Comparison of ENCODE assay signal across 10 cellular contexts in genomic region chr5:135391123-135391868, GRCh38. TPM values are rescaled to one million over a fixed set of nuclear protein-coding genes. Genes with fewer than 3 reads are reported as not detected.
DNase-seq lines count a peak whose midpoint lies in the region; ATAC-seq and TF ChIP-seq lines count a peak whose summit lies in the region.
"Had no signal": no experiment of that assay in that cellular context is flagged by ENCODE, and none has a peak within 500 bp of the region (broad histone marks: within the 10 kb centered on the region; RNA-seq: fewer than 3 reads in every experiment).

No MANE protein-coding gene starts in this region.

- no peak for TF ChIP-seq POLR2A in Peyer's patch (IDR thresholded peaks at IDR 0.05)

- H3K9me3 Mint-ChIP-seq in progenitor cell of endocrine pancreas (ENCODE audit: low read depth), result no peaks in the 10 kb centered on the region

- no peaks in the 10 kb centered on the region for H3K27me3 Mint-ChIP-seq in progenitor cell of endocrine pancreas

- peaks cover 47% of the 10 kb centered on the region for H3K4me1 Mint-ChIP-seq in progenitor cell of endocrine pancreas (ENCODE audit: low read depth)

- peaks cover 99% of the 10 kb centered on the region for H3K36me3 ChIP-seq in DND-41 (ENCODE audit: insufficient read depth, low read length)
- peaks cover 0 to 20% (median 0%) of the 10 kb centered on the region in 3 donors for H3K36me3 ChIP-seq in Peyer's patch

- H3K4me3 Mint-ChIP-seq in progenitor cell of endocrine pancreas (ENCODE audit: low read depth), result no peak overlapping the region

- H3K4me3 ChIP-seq in DND-41 (ENCODE audit: low read depth in 1 of 2, low read length in 2 of 2), result no peak overlapping the region
- no peak overlapping the region for H3K4me3 ChIP-seq in Peyer's patch
- H3K4me3 ChIP-seq in fibroblast of mammary gland (ENCODE audit: control insufficient read depth, low read depth, low read length), result no peak overlapping the region
- H3K4me3 ChIP-seq: K562 had no signal

- peak overlapping the region; percentile 18; the same call in 1 of the 2 replicates for H3K4me2 ChIP-seq in DND-41 (ENCODE audit: insufficient read depth, low read length)

- ATAC-seq in DND-41 (ENCODE audit: insufficient read depth, low read depth) (no peak), HG02678 (IDR thresholded peaks at IDR 0.05; ENCODE audit: unreplicated experiment) (no peak), HG03280 (IDR thresholded peaks at IDR 0.05; ENCODE audit: unreplicated experiment) (no peak)
- ATAC-seq: K562 had no signal

- H3K27ac ChIP-seq in DND-41 (ENCODE audit: low read length) (peak overlapping the region; percentile 39; the same call in 1 of the 2 replicates), Peyer's patch (peak overlapping the region in 3 of 4 donors; percentile 23 to 79 (median 71))

- DNase-seq in DND-41 (no peak), Peyer's patch (no peak), fibroblast of mammary gland (ENCODE audit: low read depth) (peak; percentile 86), progenitor cell of endocrine pancreas (ENCODE audit: low spot score, unreplicated experiment) (no peak), activated gamma-delta T cell treated with Interleukin-2 at 50 U/mL for 16 hours (no peak)
- DNase-seq in activated CD4-positive, alpha-beta T cell treated with anti-CD3 and anti-CD28 coated beads, Interleukin-2, amount 50 U/mL, for 1 hour, result no peak
- DNase-seq: activated T-cell treated with anti-CD3 and anti-CD28 coated beads, Interleukin-2, amount 50 U/mL, for 1 hour had no signal

- H3K4me1 ChIP-seq in DND-41 (ENCODE audit: insufficient read depth, low read length), result peaks cover 83% of the 10 kb centered on the region
- peaks cover 0 to 76% (median 6%) of the 10 kb centered on the region in 4 donors for H3K4me1 ChIP-seq in Peyer's patch

- peaks cover 98% of the 10 kb centered on the region for H4K20me1 ChIP-seq in DND-41 (ENCODE audit: insufficient read depth, low read length)

- peaks cover 10% of the 10 kb centered on the region for H3K36me3 Mint-ChIP-seq in progenitor cell of endocrine pancreas (ENCODE audit: insufficient read depth)

- H3K27ac Mint-ChIP-seq in progenitor cell of endocrine pancreas, result peak overlapping the region; percentile 12

- no peaks in the 10 kb centered on the region for H3K9me3 ChIP-seq in DND-41 (ENCODE audit: insufficient read depth, low read length, severe bottlenecking)
- no peaks in the 10 kb centered on the region for H3K9me3 ChIP-seq in Peyer's patch

- no peak overlapping the region for H3K9ac ChIP-seq in DND-41 (ENCODE audit: low read depth, low read length)

- peaks cover 100% of the 10 kb centered on the region for H3K79me2 ChIP-seq in DND-41 (ENCODE audit: insufficient read depth, low read length)

- no peak overlapping the region for H2AFZ ChIP-seq in DND-41 (ENCODE audit: low read depth, low read length)

- H3K27me3 ChIP-seq in DND-41 (ENCODE audit: insufficient read depth, low read length, poor library complexity) (no peaks in the 10 kb centered on the region), Peyer's patch (no peaks in the 10 kb centered on the region)

- TF ChIP-seq CTCF in DND-41 (IDR thresholded peaks at IDR 0.05; ENCODE audit: borderline replicate concordance, extremely low read depth, low read length, poor library complexity, severe bottlenecking) (no peak), Peyer's patch (IDR thresholded peaks at IDR 0.05) (no peak), fibroblast of mammary gland (conservative IDR thresholded peaks at IDR 0.05; ENCODE audit: control insufficient read depth, insufficient read depth, low read depth, low read length) (no peak), progenitor cell of endocrine pancreas (IDR thresholded peaks at IDR 0.05; ENCODE audit: unreplicated experiment) (no peak)

RNA-seq across cellular contexts. Expression of gene MACROH2A1, which starts 7.7 kb away (rescaled TPM):
- total RNA-seq in Peyer's patch (100 to 1,000 TPM; 407 to 489 (median 431) TPM), progenitor cell of endocrine pancreas (311 and 319 TPM in 2 replicates)

RNA-seq across cellular contexts. Expression of gene DCANP1, which starts 55.9 kb away (rescaled TPM):
- total RNA-seq in Peyer's patch, result 1 to 10 TPM in 1 of 4 donors, under 1 TPM in 1, not detected in 2; 0.27 to 1.7 TPM
- total RNA-seq in progenitor cell of endocrine pancreas, result not detected in 2 replicates
- total RNA-seq: K562 had no signal
